24 cellular contexts compared by ENCODE assay signal in the genomic region with DNA sequence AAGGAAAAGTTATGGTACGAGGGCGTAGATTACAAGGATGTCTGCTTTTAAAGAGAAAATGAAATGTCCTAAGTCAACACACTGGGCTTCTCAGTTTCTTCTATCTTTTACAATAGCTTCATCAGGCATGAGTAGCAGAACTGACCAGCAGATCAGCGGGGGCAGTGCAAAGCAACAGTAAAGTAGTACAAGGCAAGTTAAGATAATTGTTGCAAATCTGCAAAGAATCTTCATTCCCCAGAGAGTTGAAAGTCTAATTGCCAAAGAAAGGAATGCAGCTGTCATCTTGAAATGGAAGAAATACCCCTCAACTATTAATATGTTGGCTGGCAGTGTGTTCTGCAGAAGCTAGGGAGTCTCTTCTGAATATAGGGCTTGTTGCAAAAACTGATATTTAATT.
"Had no signal": no experiment of that assay in that cellular context is flagged by ENCODE, and none has a peak within 500 bp of the region (broad histone marks: within the 10 kb centered on the region; RNA-seq: fewer than 3 reads in every experiment).

No MANE protein-coding gene starts in this region.

- H2AFZ ChIP-seq: neural progenitor cell had no signal

- H3K4me3 Mint-ChIP-seq: activated CD4-positive, alpha-beta memory T cell treated with anti-CD3 and anti-CD28 coated beads for 36 hours; activated naive CD4-positive, alpha-beta T cell treated with anti-CD3 and anti-CD28 coated beads, Interleukin-2, amount 10 ng/mL, durations not matched to agents 7 days and 5 days; activated naive CD8-positive, alpha-beta T cell treated with anti-CD3 and anti-CD28 coated beads, Interleukin-2, amount 50 U/mL, for 24 hours; immature natural killer cell; naive thymus-derived CD4-positive, alpha-beta T cell; neural progenitor cell had no signal

- ATAC-seq: activated naive CD8-positive, alpha-beta T cell treated with anti-CD3 and anti-CD28 coated beads, Interleukin-2, amount 50 U/mL, for 24 hours; foreskin keratinocyte; left lobe of liver; lower lobe of right lung; naive thymus-derived CD4-positive, alpha-beta T cell; sciatic nerve had no signal

- H3K27me3 Mint-ChIP-seq: activated CD4-positive, alpha-beta memory T cell treated with anti-CD3 and anti-CD28 coated beads for 36 hours; activated naive CD4-positive, alpha-beta T cell treated with anti-CD3 and anti-CD28 coated beads, Interleukin-2, amount 10 ng/mL, durations not matched to agents 7 days and 5 days; activated naive CD8-positive, alpha-beta T cell treated with anti-CD3 and anti-CD28 coated beads, Interleukin-2, amount 50 U/mL, for 24 hours; naive thymus-derived CD4-positive, alpha-beta T cell; stimulated activated naive B cell treated with anti-CD40 and anti-IgM and Interleukin-4, amounts not matched to agents 10 μg/mL and 1 μg/mL and 100 μg/mL, for 72 hours had no signal

- H3K36me3 ChIP-seq: lower lobe of right lung, neural progenitor cell, thoracic aorta, upper lobe of left lung had no signal

- H3K4me2 ChIP-seq: neural progenitor cell, smooth muscle cell had no signal

- H3K27ac ChIP-seq: foreskin keratinocyte, lower lobe of right lung, neural progenitor cell, thoracic aorta, upper lobe of left lung had no signal

- H3K9me3 Mint-ChIP-seq: activated naive CD8-positive, alpha-beta T cell treated with anti-CD3 and anti-CD28 coated beads, Interleukin-2, amount 50 U/mL, for 24 hours; immature natural killer cell had no signal

- H3K9me3 ChIP-seq: lower lobe of right lung, thoracic aorta, upper lobe of left lung had no signal

- H3K27me3 ChIP-seq: foreskin keratinocyte, neural progenitor cell, upper lobe of left lung had no signal

- DNase-seq: activated CD4-positive, alpha-beta memory T cell treated with anti-CD3 and anti-CD28 coated beads for 36 hours; activated CD4-positive, alpha-beta T cell treated with anti-CD3 and anti-CD28 coated beads for 48 hours; activated effector memory CD4-positive, alpha-beta T cell treated with anti-CD3 and anti-CD28 coated beads, Interleukin-2, amount 50 U/mL, for 16 hours; activated naive CD4-positive, alpha-beta T cell treated with anti-CD3 and anti-CD28 coated beads, Interleukin-2, amount 10 ng/mL, durations not matched to agents 7 days and 5 days; activated naive CD8-positive, alpha-beta T cell treated with anti-CD3 and anti-CD28 coated beads, Interleukin-2, amount 50 U/mL, for 24 hours; activated T-cell treated with anti-CD3 and anti-CD28 coated beads for 4 hours; cerebellar nuclear complex; cortex of kidney; foreskin keratinocyte; immature natural killer cell; lower lobe of right lung; mesendoderm; naive thymus-derived CD4-positive, alpha-beta T cell; posterior cingulate gyrus; stimulated activated CD4-positive, alpha-beta T cell treated with anti-CD3 and anti-CD28 coated beads, Interleukin-2, amount 100 ng/mL, for 48 hours; stimulated activated CD8-positive, alpha-beta memory T cell treated with anti-CD3 and anti-CD28 coated beads, Interleukin-4, amount 100 ng/mL, for 48 hours; stimulated activated naive B cell treated with anti-CD40 and anti-IgM and Interleukin-4, amounts not matched to agents 10 μg/mL and 1 μg/mL and 100 μg/mL, for 72 hours; T-helper 1 cell; upper lobe of left lung had no signal

- H3K27ac Mint-ChIP-seq: activated CD4-positive, alpha-beta memory T cell treated with anti-CD3 and anti-CD28 coated beads for 36 hours; activated naive CD4-positive, alpha-beta T cell treated with anti-CD3 and anti-CD28 coated beads, Interleukin-2, amount 10 ng/mL, durations not matched to agents 7 days and 5 days; activated naive CD8-positive, alpha-beta T cell treated with anti-CD3 and anti-CD28 coated beads, Interleukin-2, amount 50 U/mL, for 24 hours; immature natural killer cell; naive thymus-derived CD4-positive, alpha-beta T cell; neural progenitor cell; stimulated activated naive B cell treated with anti-CD40 and anti-IgM and Interleukin-4, amounts not matched to agents 10 μg/mL and 1 μg/mL and 100 μg/mL, for 72 hours had no signal

- H3K36me3 Mint-ChIP-seq: activated CD4-positive, alpha-beta memory T cell treated with anti-CD3 and anti-CD28 coated beads for 36 hours; neural progenitor cell had no signal

- H3K9ac ChIP-seq: neural progenitor cell had no signal

- H3K4me3 ChIP-seq: lower lobe of right lung, neural progenitor cell, smooth muscle cell, thoracic aorta, upper lobe of left lung had no signal
